8 cellular contexts compared by ENCODE assay signal in genomic region chr12:8038659-8039114, GRCh38. TPM values are rescaled to one million over a fixed set of nuclear protein-coding genes. Genes with fewer than 3 reads are reported as not detected.
DNase-seq lines count a peak whose midpoint lies in the region; ATAC-seq and TF ChIP-seq lines count a peak whose summit lies in the region.

No MANE protein-coding gene starts in this region.

- ATAC-seq in GM23338: peak; percentile 94
- peak; percentile 55 for ATAC-seq in activated naive CD8-positive, alpha-beta T cell treated with anti-CD3 and anti-CD28 coated beads, Interleukin-2, amount 50 U/mL, for 24 hours
- peak; percentile 86 to 90 (median 88) for ATAC-seq in psoas muscle
- ATAC-seq in HG02938 (IDR thresholded peaks at IDR 0.05; ENCODE audit: unreplicated experiment): no peak
- ATAC-seq in HG02973 (IDR thresholded peaks at IDR 0.05; ENCODE audit: unreplicated experiment): no peak
- no peak for ATAC-seq in HG03196 (IDR thresholded peaks at IDR 0.05; ENCODE audit: unreplicated experiment)

- H3F3A ChIP-seq in GM23338 (replicated peaks; ENCODE audit: low read depth): peaks cover 9% of the 10 kb centered on the region; the same call in 1 of the 2 replicates

- H3K36me3 Mint-ChIP-seq in GM23338 (ENCODE audit: low read depth): peaks cover 10% of the 10 kb centered on the region
- H3K36me3 Mint-ChIP-seq in activated naive CD8-positive, alpha-beta T cell treated with anti-CD3 and anti-CD28 coated beads, Interleukin-2, amount 50 U/mL, for 24 hours (ENCODE audit: low read depth): peaks cover 20% of the 10 kb centered on the region

- H3K4me1 Mint-ChIP-seq in GM23338: peaks cover 57% of the 10 kb centered on the region
- H3K4me1 Mint-ChIP-seq in activated naive CD8-positive, alpha-beta T cell treated with anti-CD3 and anti-CD28 coated beads, Interleukin-2, amount 50 U/mL, for 24 hours: peaks cover 59% of the 10 kb centered on the region

- H3K4me3 ChIP-seq in GM23338 (peak overlapping the region; percentile 54), left ventricle myocardium inferior (peak overlapping the region; percentile 97), psoas muscle (peak overlapping the region; percentile 47)

- H3K9me3 Mint-ChIP-seq in GM23338: no peaks in the 10 kb centered on the region
- H3K9me3 Mint-ChIP-seq in activated naive CD8-positive, alpha-beta T cell treated with anti-CD3 and anti-CD28 coated beads, Interleukin-2, amount 50 U/mL, for 24 hours: no peaks in the 10 kb centered on the region

- no peak overlapping the region for H2AFZ ChIP-seq in GM23338

- H3K36me3 ChIP-seq in GM23338 (ENCODE audit: insufficient read depth) (peaks cover 23% of the 10 kb centered on the region; the same call in 1 of the 2 replicates), left ventricle myocardium inferior (peaks cover 40% of the 10 kb centered on the region), psoas muscle (ENCODE audit: insufficient read depth in 1 of 2, low read depth in 1 of 2) (peaks cover 2 to 40% of the 10 kb centered on the region in 2 donors)

- H3K27me3 ChIP-seq in GM23338 (ENCODE audit: insufficient read depth) (no peaks in the 10 kb centered on the region), left ventricle myocardium inferior (ENCODE audit: low read depth) (no peaks in the 10 kb centered on the region), psoas muscle (ENCODE audit: insufficient read depth in 3 of 3, low read length in 2 of 3) (no peaks in the 10 kb centered on the region)

- H3K9me3 ChIP-seq in left ventricle myocardium inferior (replicated peaks) (no peaks in the 10 kb centered on the region), psoas muscle (no peaks in the 10 kb centered on the region)

- TF ChIP-seq CTCF in GM23338 (conservative IDR thresholded peaks at IDR 0.05; ENCODE audit: low read depth in 2 of 2) (no peak), left ventricle myocardium inferior (IDR thresholded peaks at IDR 0.05; ENCODE audit: borderline replicate concordance) (no peak), psoas muscle (IDR thresholded peaks at IDR 0.05) (no peak)

- 4 to 11% (median 9%) methylated on average over 12 to 13 of the region's 13 CpGs for WGBS in psoas muscle, 3 donors

- H3K4me1 ChIP-seq in GM23338 (ENCODE audit: insufficient read depth) (peaks cover 57% of the 10 kb centered on the region), left ventricle myocardium inferior (peaks cover 65% of the 10 kb centered on the region), psoas muscle (peaks cover 61% of the 10 kb centered on the region)

- no peak overlapping the region for H3K27ac Mint-ChIP-seq in GM23338
- H3K27ac Mint-ChIP-seq in activated naive CD8-positive, alpha-beta T cell treated with anti-CD3 and anti-CD28 coated beads, Interleukin-2, amount 50 U/mL, for 24 hours: peak overlapping the region; percentile 1

- peak overlapping the region; percentile 45 for H3K4me3 Mint-ChIP-seq in GM23338
- peak overlapping the region; percentile 60 for H3K4me3 Mint-ChIP-seq in activated naive CD8-positive, alpha-beta T cell treated with anti-CD3 and anti-CD28 coated beads, Interleukin-2, amount 50 U/mL, for 24 hours

- H4K20me1 ChIP-seq in GM23338 (replicated peaks; ENCODE audit: insufficient read depth): 0 out of 2 replicates have a peak, but pooled peaks cover 4% of the 10 kb centered on the region

- H3K27me3 Mint-ChIP-seq in GM23338 (ENCODE audit: insufficient read depth, low read depth, poor library complexity): peaks cover 2% of the 10 kb centered on the region
- H3K27me3 Mint-ChIP-seq in activated naive CD8-positive, alpha-beta T cell treated with anti-CD3 and anti-CD28 coated beads, Interleukin-2, amount 50 U/mL, for 24 hours: no peaks in the 10 kb centered on the region

- intact Hi-C loops in left ventricle myocardium inferior (cut with micrococcal nuclease): no loop called here
- intact Hi-C loops in psoas muscle (cut with DNase I): loop anchor here (5.0 to 10.0 kb wide), 3 partner anchors 44 to 844 kb away; partner anchors contain the start of gene NECAP1 (in 1 of the 2)

- peak overlapping the region; percentile 86 for H3K27ac ChIP-seq in GM23338 (ENCODE audit: low read depth)
- peak overlapping the region; percentile 97 for H3K27ac ChIP-seq in left ventricle myocardium inferior (replicated peaks)
- peak overlapping the region; percentile 99 for H3K27ac ChIP-seq in psoas muscle

- H3K4me2 ChIP-seq in GM23338: peak overlapping the region; percentile 85

- H3K79me2 ChIP-seq in GM23338 (replicated peaks; ENCODE audit: insufficient read depth): peaks cover 16% of the 10 kb centered on the region

- H3K9me2 ChIP-seq in GM23338 (ENCODE audit: insufficient read depth): no peaks in the 10 kb centered on the region

- DNase-seq in GM23338 (ENCODE audit: low spot score) (peak; percentile 90), NCI-H2227 (lab: John Stamatoyannopoulos, UW; ENCODE audit: unreplicated experiment) (peak; percentile 82), left ventricle myocardium inferior (peak; percentile 62), psoas muscle (peak; percentile 58 to 84)
- peak; percentile 28 for DNase-seq in activated naive CD8-positive, alpha-beta T cell treated with anti-CD3 and anti-CD28 coated beads, Interleukin-2, amount 50 U/mL, for 24 hours

TF ChIP-seq in GM23338, 12 proteins besides CTCF, POLR2A, EP300 and RAD21 (continues in another document):
- TF ChIP-seq ZNF462 (CRISPR knock-in tag; IDR thresholded peaks at IDR 0.05): peak; percentile 18; the same call in 1 of the 2 replicates

RNA-seq across cellular contexts. Expression of gene FOXJ2, which starts 6.2 kb away (rescaled TPM):
- 7.8 and 10.4 TPM in 2 replicates for total RNA-seq in GM23338 (2014; rRNA removed; shearing (Covaris generic))
- polyA plus RNA-seq in GM23338 (2016; fragmentation: Nextera tagmentation; extraction: Ambion mirVana) (4.1 and 4.9 TPM in 2 replicates), psoas muscle (10 to 100 TPM in 1 of 3 donors, 1 to 10 TPM in 2; 7.9 to 24.1 (median 9.5) TPM)
- total RNA-seq in left ventricle myocardium inferior (22.1 TPM), psoas muscle (10 to 100 TPM; 24.5 to 51.3 (median 37.7) TPM)

RNA-seq across cellular contexts. Expression of gene C3AR1, which starts 27.5 kb away (rescaled TPM):
- total RNA-seq in GM23338 (2014; rRNA removed; shearing (Covaris generic)): not detected in 2 replicates
- polyA plus RNA-seq in GM23338 (2016; fragmentation: Nextera tagmentation; extraction: Ambion mirVana): not detected in 2 replicates
- 5.5 TPM for total RNA-seq in left ventricle myocardium inferior
- 1 to 10 TPM; 2.9 to 4.9 (median 4.0) TPM for total RNA-seq in psoas muscle
- 1 to 10 TPM in 1 of 3 donors, under 1 TPM in 2; 0.82 to 1.4 (median 0.91) TPM for polyA plus RNA-seq in psoas muscle

RNA-seq across cellular contexts. Expression of gene NECAP1, which starts 43.4 kb away (rescaled TPM):
- total RNA-seq in GM23338 (2014; rRNA removed; shearing (Covaris generic)): 35.9 and 39.4 TPM in 2 replicates
- polyA plus RNA-seq in GM23338 (2016; fragmentation: Nextera tagmentation; extraction: Ambion mirVana) (18.6 and 19.3 TPM in 2 replicates), psoas muscle (10 to 100 TPM; 11.5 to 19.3 (median 15.9) TPM)
- total RNA-seq in left ventricle myocardium inferior (15.4 TPM), psoas muscle (10 to 100 TPM; 13.8 to 19.4 (median 16.6) TPM)

Comparison
In these comparisons a context has a peak if more than half of its experiments do, and no peak if none do; other contexts are left out.
1. ATAC-seq: peak in GM23338 (single experiment), activated naive CD8-positive, alpha-beta T cell treated with anti-CD3 and anti-CD28 coated beads, Interleukin-2, amount 50 U/mL, for 24 hours (single experiment) and psoas muscle (4 of 4); none in HG02938 (single experiment), HG02973 (single experiment) and HG03196 (single experiment).
2. DNase-seq: peak in every context shown above with its lines; median percentile 90 in GM23338; 82 in NCI-H2227; 71 in psoas muscle; 62 in left ventricle myocardium inferior; 28 in activated naive CD8-positive, alpha-beta T cell treated with anti-CD3 and anti-CD28 coated beads, Interleukin-2, amount 50 U/mL, for 24 hours.
3. H3K4me3 ChIP-seq: peak in every context shown above with its lines; median percentile 97 in left ventricle myocardium inferior; 54 in GM23338; 47 in psoas muscle.
4. Peak in every context shown above with its lines, with median percentiles within 50 percentile points of each other: H3K27ac ChIP-seq.